Comparison of ENCODE assay signal across 39 cellular contexts in genomic region chr10:20391629-20392028, GRCh38.
"Had no signal": no experiment of that assay in that cellular context is flagged by ENCODE, and none has a peak within 500 bp of the region (broad histone marks: within the 10 kb centered on the region; RNA-seq: fewer than 3 reads in every experiment).

No MANE protein-coding gene starts in this region.

- H3K27ac ChIP-seq: adrenal gland, ascending aorta, body of pancreas, brain microvascular endothelial cell, breast epithelium, cardiac muscle cell had no signal

- H3K27me3 ChIP-seq: adrenal gland, ascending aorta, body of pancreas, brain microvascular endothelial cell, breast epithelium, cardiac muscle cell had no signal

- H3K4me3 ChIP-seq: adrenal gland, ascending aorta, body of pancreas, breast epithelium, cardiac muscle cell had no signal

- H3K27me3 Mint-ChIP-seq: activated naive CD4-positive, alpha-beta T cell treated with anti-CD3 and anti-CD28 coated beads, Interleukin-2, amount 10 ng/mL, durations not matched to agents 7 days and 5 days; activated naive CD8-positive, alpha-beta T cell; activated naive CD8-positive, alpha-beta T cell treated with anti-CD3 and anti-CD28 coated beads for 36 hours; activated naive CD8-positive, alpha-beta T cell treated with anti-CD3 and anti-CD28 coated beads, Interleukin-2, amount 10 ng/mL, durations not matched to agents 7 days and 5 days; activated T-cell treated with anti-CD3 and anti-CD28 coated beads, Interleukin-2, amount 50 U/mL, for 24 hours; activated T-helper 17 cell treated with anti-CD3 and anti-CD28 coated beads, Interleukin-2, amount 50 U/mL, for 72 hours; brain; central memory CD8-positive, alpha-beta T cell had no signal

- FAIRE-seq: astrocyte, bronchial epithelial cell had no signal

- H3K27ac Mint-ChIP-seq: activated naive CD4-positive, alpha-beta T cell treated with anti-CD3 and anti-CD28 coated beads for 36 hours; activated naive CD4-positive, alpha-beta T cell treated with anti-CD3 and anti-CD28 coated beads, Interleukin-2, amount 10 ng/mL, durations not matched to agents 7 days and 5 days; activated naive CD4-positive, alpha-beta T cell treated with anti-CD3 and anti-CD28 coated beads, Interleukin-2, amount 50 U/mL, for 24 hours; activated naive CD4-positive, alpha-beta T cell treated with anti-CD3 and anti-CD28 coated beads, Interleukin-2, amount 50 U/mL, for 72 hours; activated naive CD8-positive, alpha-beta T cell; activated naive CD8-positive, alpha-beta T cell treated with anti-CD3 and anti-CD28 coated beads for 36 hours; activated naive CD8-positive, alpha-beta T cell treated with anti-CD3 and anti-CD28 coated beads, Interleukin-2, amount 10 ng/mL, durations not matched to agents 7 days and 5 days; activated T-cell treated with anti-CD3 and anti-CD28 coated beads, Interleukin-2, amount 50 U/mL, for 24 hours; activated T-cell treated with anti-CD3 and anti-CD28 coated beads, Interleukin-2, amount 50 U/mL, for 72 hours; activated T-helper 1 cell treated with anti-CD3 and anti-CD28 coated beads, Interleukin-12 subunit alpha, Interleukin-12 subunit beta, Interleukin-2, Interleukin-4 antibody, amounts not matched to agents 30 ng/mL and 10 ng/mL and 1 ng/mL, durations not matched to agents 14 hours and 24 hours and 36 hours; activated T-helper 17 cell treated with anti-CD3 and anti-CD28 coated beads, Interleukin-2, amount 50 U/mL, for 72 hours; activated T-helper 2 cell treated with anti-CD3 and anti-CD28 coated beads, Interferon-gamma antibody, Interleukin-2, Interleukin-4, amounts not matched to agents 10 μg/mL and 5 μg/mL and 100 μg/mL, durations not matched to agents 14 hours and 24 hours and 36 hours; brain had no signal

- H3K4me1 ChIP-seq: adrenal gland, ascending aorta, body of pancreas, breast epithelium had no signal

- H3K9me3 ChIP-seq: adrenal gland, ascending aorta, body of pancreas, breast epithelium had no signal

- ATAC-seq: activated naive CD4-positive, alpha-beta T cell treated with anti-CD3 and anti-CD28 coated beads, Interleukin-2, amount 50 U/mL, for 72 hours; activated T-cell treated with anti-CD3 and anti-CD28 coated beads, Interleukin-2, amount 50 U/mL, for 4 hours; activated T-cell treated with anti-CD3 and anti-CD28 coated beads, Interleukin-2, amount 50 U/mL, for 72 hours; activated T-helper 17 cell treated with anti-CD3 and anti-CD28 coated beads, Interleukin-2, amount 50 U/mL, for 72 hours; body of pancreas had no signal

- H3K4me3 Mint-ChIP-seq: activated naive CD4-positive, alpha-beta T cell treated with anti-CD3 and anti-CD28 coated beads for 36 hours; activated naive CD4-positive, alpha-beta T cell treated with anti-CD3 and anti-CD28 coated beads, Interleukin-2, amount 10 ng/mL, durations not matched to agents 7 days and 5 days; activated naive CD4-positive, alpha-beta T cell treated with anti-CD3 and anti-CD28 coated beads, Interleukin-2, amount 50 U/mL, for 24 hours; activated naive CD8-positive, alpha-beta T cell; activated naive CD8-positive, alpha-beta T cell treated with anti-CD3 and anti-CD28 coated beads for 36 hours; activated naive CD8-positive, alpha-beta T cell treated with anti-CD3 and anti-CD28 coated beads, Interleukin-2, amount 10 ng/mL, durations not matched to agents 7 days and 5 days; activated T-cell treated with anti-CD3 and anti-CD28 coated beads, Interleukin-2, amount 50 U/mL, for 24 hours; activated T-cell treated with anti-CD3 and anti-CD28 coated beads, Interleukin-2, amount 50 U/mL, for 4 hours; activated T-cell treated with anti-CD3 and anti-CD28 coated beads, Interleukin-2, amount 50 U/mL, for 72 hours; activated T-helper 1 cell treated with anti-CD3 and anti-CD28 coated beads, Interleukin-12 subunit alpha, Interleukin-12 subunit beta, Interleukin-2, Interleukin-4 antibody, amounts not matched to agents 30 ng/mL and 10 ng/mL and 1 ng/mL, durations not matched to agents 14 hours and 24 hours and 36 hours; activated T-helper 17 cell treated with anti-CD3 and anti-CD28 coated beads, Interleukin-2, amount 50 U/mL, for 72 hours; brain; central memory CD8-positive, alpha-beta T cell had no signal

- DNase-seq: activated effector memory CD4-positive, alpha-beta T cell treated with anti-CD3 and anti-CD28 coated beads, Interleukin-2, amount 50 U/mL, for 16 hours; activated effector memory CD4-positive, alpha-beta T cell treated with Interleukin-2 at 50 U/mL for 16 hours; activated gamma-delta T cell; activated gamma-delta T cell treated with Interleukin-2 at 50 U/mL for 16 hours; activated naive CD4-positive, alpha-beta T cell; activated naive CD4-positive, alpha-beta T cell treated with anti-CD3 and anti-CD28 coated beads for 36 hours; activated naive CD4-positive, alpha-beta T cell treated with anti-CD3 and anti-CD28 coated beads, Interleukin-2, amount 10 ng/mL, durations not matched to agents 7 days and 5 days; activated naive CD4-positive, alpha-beta T cell treated with anti-CD3 and anti-CD28 coated beads, Interleukin-2, amount 50 U/mL, for 16 hours; activated naive CD4-positive, alpha-beta T cell treated with Interleukin-2 at 50 U/mL for 16 hours; activated naive CD8-positive, alpha-beta T cell treated with anti-CD3 and anti-CD28 coated beads for 36 hours; activated naive CD8-positive, alpha-beta T cell treated with anti-CD3 and anti-CD28 coated beads, Interleukin-2, amount 10 ng/mL, durations not matched to agents 7 days and 5 days; activated T-cell treated with anti-CD3 and anti-CD28 coated beads, Interleukin-2, amount 50 U/mL, for 1 hour; activated T-cell treated with anti-CD3 and anti-CD28 coated beads, Interleukin-2, amount 50 U/mL, for 24 hours; activated T-cell treated with anti-CD3 and anti-CD28 coated beads, Interleukin-2, amount 50 U/mL, for 4 hours; activated T-cell treated with anti-CD3 and anti-CD28 coated beads, Interleukin-2, amount 50 U/mL, for 48 hours; activated T-cell treated with anti-CD3 and anti-CD28 coated beads, Interleukin-2, amount 50 U/mL, for 72 hours; adrenal gland; amniotic stem cell; amygdala; anterior cingulate cortex; aorta; body of pancreas; brain microvascular endothelial cell; caudate nucleus; central memory CD4-positive, alpha-beta T cell; cerebellar nuclear complex had no signal

- H3K36me3 Mint-ChIP-seq: activated naive CD4-positive, alpha-beta T cell treated with anti-CD3 and anti-CD28 coated beads, Interleukin-2, amount 10 ng/mL, durations not matched to agents 7 days and 5 days; activated naive CD4-positive, alpha-beta T cell treated with anti-CD3 and anti-CD28 coated beads, Interleukin-2, amount 50 U/mL, for 24 hours; activated naive CD4-positive, alpha-beta T cell treated with anti-CD3 and anti-CD28 coated beads, Interleukin-2, amount 50 U/mL, for 72 hours; activated naive CD8-positive, alpha-beta T cell; activated naive CD8-positive, alpha-beta T cell treated with anti-CD3 and anti-CD28 coated beads for 36 hours; activated naive CD8-positive, alpha-beta T cell treated with anti-CD3 and anti-CD28 coated beads, Interleukin-2, amount 10 ng/mL, durations not matched to agents 7 days and 5 days; brain had no signal

- H3K9me3 Mint-ChIP-seq: activated naive CD4-positive, alpha-beta T cell treated with anti-CD3 and anti-CD28 coated beads for 36 hours; activated naive CD8-positive, alpha-beta T cell treated with anti-CD3 and anti-CD28 coated beads for 36 hours; brain had no signal

- H3K4me1 Mint-ChIP-seq: activated naive CD4-positive, alpha-beta T cell treated with anti-CD3 and anti-CD28 coated beads, Interleukin-2, amount 10 ng/mL, durations not matched to agents 7 days and 5 days; activated naive CD4-positive, alpha-beta T cell treated with anti-CD3 and anti-CD28 coated beads, Interleukin-2, amount 50 U/mL, for 24 hours; activated naive CD8-positive, alpha-beta T cell treated with anti-CD3 and anti-CD28 coated beads for 36 hours; activated naive CD8-positive, alpha-beta T cell treated with anti-CD3 and anti-CD28 coated beads, Interleukin-2, amount 10 ng/mL, durations not matched to agents 7 days and 5 days; activated T-helper 17 cell treated with anti-CD3 and anti-CD28 coated beads, Interleukin-2, amount 50 U/mL, for 72 hours; brain; central memory CD8-positive, alpha-beta T cell had no signal

- H3K36me3 ChIP-seq: adrenal gland, ascending aorta, brain microvascular endothelial cell, breast epithelium, cardiac muscle cell had no signal
